In the genomic region with DNA sequence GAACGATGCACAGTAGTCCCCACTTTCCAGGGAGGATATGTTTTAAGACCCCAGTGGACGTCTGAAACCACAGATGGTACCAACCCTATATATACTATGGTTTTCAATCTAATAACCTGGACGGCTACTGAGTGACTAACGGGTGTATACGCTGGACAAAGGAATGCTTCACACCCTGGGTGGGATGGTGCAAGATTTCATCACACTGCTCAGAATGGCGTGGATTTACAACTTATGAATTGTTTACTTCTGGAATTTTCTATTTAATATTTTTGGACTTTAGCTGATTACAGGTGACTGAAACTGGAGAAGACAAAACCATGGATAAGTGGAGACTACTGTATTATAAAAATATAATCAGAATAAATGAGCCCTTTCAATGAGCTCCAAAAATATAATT, we compare ENCODE assay signal across 28 cellular contexts.
"Had no signal": no experiment of that assay in that cellular context is flagged by ENCODE, and none has a peak within 500 bp of the region (broad histone marks: within the 10 kb centered on the region; RNA-seq: fewer than 3 reads in every experiment).

No MANE protein-coding gene starts in this region.

- H3K4me3 Mint-ChIP-seq: endodermal cell, immature natural killer cell, mesothelial cell of epicardium, naive B cell had no signal

- H3K79me2 ChIP-seq: hepatocyte had no signal

- H3K4me1 Mint-ChIP-seq: endodermal cell, immature natural killer cell, mesothelial cell of epicardium, naive B cell had no signal

- H3K27ac Mint-ChIP-seq: endodermal cell, immature natural killer cell, mesothelial cell of epicardium, naive B cell had no signal

- H3K4me3 ChIP-seq: coronary artery, dorsolateral prefrontal cortex, esophagus squamous epithelium, gastroesophageal sphincter, heart left ventricle, hepatocyte, left lung, lower lobe of right lung, mucosa of descending colon had no signal

- H3K4me1 ChIP-seq: esophagus squamous epithelium, gastroesophageal sphincter, left lung, lower lobe of right lung had no signal

- H3K9me3 ChIP-seq: esophagus squamous epithelium, gastroesophageal sphincter, lower lobe of right lung, mucosa of descending colon had no signal

- FAIRE-seq: colon, endometrium, islet of Langerhans, keratinocyte had no signal

- DNase-seq: dermis blood vessel endothelial cell; dorsolateral prefrontal cortex; effector CD4-positive, alpha-beta T cell; effector memory CD4-positive, alpha-beta T cell; endodermal cell; erythroblast; esophagus squamous epithelium; foreskin fibroblast; foreskin melanocyte; heart left ventricle; hypothalamus; immature natural killer cell; left cardiac atrium; left lung; left ventricle myocardium superior; lower lobe of right lung; mesenchymal stem cell; mucosa of descending colon; naive B cell had no signal

- H3K36me3 ChIP-seq: esophagus squamous epithelium, gastroesophageal sphincter, heart left ventricle, left lung, lower lobe of right lung had no signal

- H3K4me2 ChIP-seq: hepatocyte had no signal

- H3K27ac ChIP-seq: coronary artery, dorsolateral prefrontal cortex, epithelial cell of prostate, esophagus squamous epithelium, gastroesophageal sphincter, heart left ventricle, hepatocyte, left lung, lower lobe of right lung had no signal

- H2AFZ ChIP-seq: hepatocyte had no signal

- H3K27me3 ChIP-seq: dorsolateral prefrontal cortex, esophagus squamous epithelium, gastroesophageal sphincter, heart left ventricle, hepatocyte, left lung had no signal
